In genomic region chr5:2137444-2138050, GRCh38 we compare ENCODE assay signal across 27 cellular contexts.
"Had no signal": no experiment of that assay in that cellular context is flagged by ENCODE, and none has a peak within 500 bp of the region (broad histone marks: within the 10 kb centered on the region; RNA-seq: fewer than 3 reads in every experiment).

No MANE protein-coding gene starts in this region.

- DNase-seq: activated CD4-positive, alpha-beta memory T cell treated with anti-CD3 and anti-CD28 coated beads, Interleukin-2, amount 10 ng/mL, durations not matched to agents 7 days and 5 days; activated CD4-positive, alpha-beta T cell treated with anti-CD3 and anti-CD28 coated beads, Interleukin-2, amount 10 ng/mL, durations not matched to agents 24 days and 14 days; activated CD4-positive, CD25-positive, alpha-beta regulatory T cell; activated CD4-positive, CD25-positive, alpha-beta regulatory T cell treated with anti-CD3 and anti-CD28 coated beads, Interleukin-2, amount 50 U/mL, for 72 hours; activated CD8-positive, alpha-beta memory T cell treated with anti-CD3 and anti-CD28 coated beads, Interleukin-2, amount 50 U/mL, for 48 hours; activated gamma-delta T cell; activated naive CD4-positive, alpha-beta T cell; activated naive CD8-positive, alpha-beta T cell treated with anti-CD3 and anti-CD28 coated beads for 36 hours; activated naive CD8-positive, alpha-beta T cell treated with anti-CD3 and anti-CD28 coated beads, Interleukin-2, amount 50 U/mL, for 24 hours; activated T-cell treated with anti-CD3 and anti-CD28 coated beads, Interleukin-2, amount 50 U/mL, for 24 hours; aorta; body of pancreas; cortex of kidney; dermis blood vessel endothelial cell; effector CD4-positive, alpha-beta T cell; effector memory CD8-positive, alpha-beta T cell; erythroblast; foreskin keratinocyte; gastrocnemius medialis; glutamatergic neuron; T-helper 2 cell had no signal

- ATAC-seq: activated CD4-positive, alpha-beta T cell treated with anti-CD3 and anti-CD28 coated beads for 36 hours; activated naive CD8-positive, alpha-beta T cell treated with anti-CD3 and anti-CD28 coated beads, Interleukin-2, amount 50 U/mL, for 24 hours; activated T-cell treated with anti-CD3 and anti-CD28 coated beads, Interleukin-2, amount 50 U/mL, for 72 hours; body of pancreas; effector memory CD8-positive, alpha-beta T cell; foreskin keratinocyte; gastrocnemius medialis had no signal

- H3K4me1 Mint-ChIP-seq: activated CD4-positive, alpha-beta memory T cell treated with anti-CD3 and anti-CD28 coated beads, Interleukin-2, amount 10 ng/mL, durations not matched to agents 7 days and 5 days; activated naive CD4-positive, alpha-beta T cell treated with anti-CD3 and anti-CD28 coated beads, Interleukin-2, amount 50 U/mL, for 24 hours; activated naive CD8-positive, alpha-beta T cell treated with anti-CD3 and anti-CD28 coated beads, Interleukin-2, amount 50 U/mL, for 24 hours; central memory CD8-positive, alpha-beta T cell had no signal

- H3K9me3 Mint-ChIP-seq: activated CD4-positive, alpha-beta memory T cell treated with anti-CD3 and anti-CD28 coated beads, Interleukin-2, amount 10 ng/mL, durations not matched to agents 7 days and 5 days; activated naive CD4-positive, alpha-beta T cell treated with anti-CD3 and anti-CD28 coated beads, Interleukin-2, amount 50 U/mL, for 24 hours; activated naive CD8-positive, alpha-beta T cell treated with anti-CD3 and anti-CD28 coated beads for 36 hours; activated naive CD8-positive, alpha-beta T cell treated with anti-CD3 and anti-CD28 coated beads, Interleukin-2, amount 50 U/mL, for 24 hours; activated T-cell treated with anti-CD3 and anti-CD28 coated beads, Interleukin-2, amount 50 U/mL, for 72 hours; central memory CD8-positive, alpha-beta T cell; effector memory CD8-positive, alpha-beta T cell had no signal

- H3K36me3 ChIP-seq: adrenal gland, esophagus muscularis mucosa, gastrocnemius medialis had no signal

- H3K27me3 ChIP-seq: adrenal gland, body of pancreas, foreskin keratinocyte, gastrocnemius medialis had no signal

- H3K36me3 Mint-ChIP-seq: activated naive CD4-positive, alpha-beta T cell treated with anti-CD3 and anti-CD28 coated beads, Interleukin-2, amount 50 U/mL, for 24 hours; activated naive CD8-positive, alpha-beta T cell treated with anti-CD3 and anti-CD28 coated beads for 36 hours had no signal

- H3K4me3 Mint-ChIP-seq: activated CD4-positive, alpha-beta memory T cell treated with anti-CD3 and anti-CD28 coated beads, Interleukin-2, amount 10 ng/mL, durations not matched to agents 7 days and 5 days; activated CD4-positive, alpha-beta T cell treated with anti-CD3 and anti-CD28 coated beads for 36 hours; activated CD4-positive, alpha-beta T cell treated with anti-CD3 and anti-CD28 coated beads, Interleukin-2, amount 10 ng/mL, durations not matched to agents 24 days and 14 days; activated naive CD4-positive, alpha-beta T cell treated with anti-CD3 and anti-CD28 coated beads, Interleukin-2, amount 50 U/mL, for 24 hours; activated naive CD8-positive, alpha-beta T cell treated with anti-CD3 and anti-CD28 coated beads for 36 hours; activated naive CD8-positive, alpha-beta T cell treated with anti-CD3 and anti-CD28 coated beads, Interleukin-2, amount 50 U/mL, for 24 hours; activated T-cell treated with anti-CD3 and anti-CD28 coated beads, Interleukin-2, amount 50 U/mL, for 24 hours; activated T-cell treated with anti-CD3 and anti-CD28 coated beads, Interleukin-2, amount 50 U/mL, for 72 hours; central memory CD8-positive, alpha-beta T cell; effector memory CD8-positive, alpha-beta T cell had no signal

- H3K27ac ChIP-seq: adrenal gland, body of pancreas, esophagus muscularis mucosa, foreskin keratinocyte, gastrocnemius medialis had no signal

- H3K27me3 Mint-ChIP-seq: activated CD4-positive, alpha-beta memory T cell treated with anti-CD3 and anti-CD28 coated beads, Interleukin-2, amount 10 ng/mL, durations not matched to agents 7 days and 5 days; activated CD4-positive, alpha-beta T cell treated with anti-CD3 and anti-CD28 coated beads, Interleukin-2, amount 10 ng/mL, durations not matched to agents 24 days and 14 days had no signal

- H3K4me3 ChIP-seq: adrenal gland, body of pancreas, esophagus muscularis mucosa, gastrocnemius medialis had no signal

- H3K9me3 ChIP-seq: adrenal gland, body of pancreas, esophagus muscularis mucosa, gastrocnemius medialis had no signal

- H3K4me1 ChIP-seq: body of pancreas, esophagus muscularis mucosa, foreskin keratinocyte, gastrocnemius medialis had no signal

- H3K27ac Mint-ChIP-seq: activated CD4-positive, alpha-beta memory T cell treated with anti-CD3 and anti-CD28 coated beads, Interleukin-2, amount 10 ng/mL, durations not matched to agents 7 days and 5 days; activated CD4-positive, alpha-beta T cell treated with anti-CD3 and anti-CD28 coated beads for 36 hours; activated naive CD4-positive, alpha-beta T cell treated with anti-CD3 and anti-CD28 coated beads, Interleukin-2, amount 50 U/mL, for 24 hours; activated naive CD8-positive, alpha-beta T cell treated with anti-CD3 and anti-CD28 coated beads for 36 hours; activated naive CD8-positive, alpha-beta T cell treated with anti-CD3 and anti-CD28 coated beads, Interleukin-2, amount 50 U/mL, for 24 hours; activated T-cell treated with anti-CD3 and anti-CD28 coated beads, Interleukin-2, amount 50 U/mL, for 24 hours; activated T-cell treated with anti-CD3 and anti-CD28 coated beads, Interleukin-2, amount 50 U/mL, for 72 hours; effector memory CD8-positive, alpha-beta T cell had no signal
